Comparison of ENCODE assay signal across 8 cellular contexts in genomic region chr1:111399792-111400610, GRCh38. TPM values are rescaled to one million over a fixed set of nuclear protein-coding genes. Genes with fewer than 3 reads are reported as not detected.
A peak's percentile ranks its signal among the peaks of the same experiment; 100 is the strongest.
DNase-seq lines count a peak whose midpoint lies in the region; ATAC-seq and TF ChIP-seq lines count a peak whose summit lies in the region.

No MANE protein-coding gene starts in this region.

- H2AFZ ChIP-seq in MM.1S (ENCODE audit: low read length), result 0 out of 2 replicates have a peak overlapping the region, but pooled peaks have one; percentile 5

- H3K4me3 ChIP-seq in MM.1S (ENCODE audit: low read length), result no peak overlapping the region
- H3K4me3 ChIP-seq in colonic mucosa, result no peak overlapping the region
- no peak overlapping the region for H3K4me3 ChIP-seq in upper lobe of right lung

- intact Hi-C loops in colonic mucosa (cut with DNase I) (loop anchor here (5.0 to 10.0 kb wide), 2 partner anchors 178 to 375 kb away; no protein-coding TSS in a partner anchor), upper lobe of right lung (cut with DNase I) (no loop called here)

- no peak for ATAC-seq in activated naive CD8-positive, alpha-beta T cell treated with anti-CD3 and anti-CD28 coated beads, Interleukin-2, amount 10 ng/mL, durations not matched to agents 7 days and 5 days (ENCODE audit: low read depth)
- ATAC-seq in upper lobe of right lung (peak; percentile 72), GM19328 (IDR thresholded peaks at IDR 0.05; ENCODE audit: unreplicated experiment) (no peak)

- peak overlapping the region; percentile 44 for H3K27ac Mint-ChIP-seq in activated naive CD8-positive, alpha-beta T cell treated with anti-CD3 and anti-CD28 coated beads, Interleukin-2, amount 10 ng/mL, durations not matched to agents 7 days and 5 days
- no peak overlapping the region for H3K27ac Mint-ChIP-seq in activated naive CD8-positive, alpha-beta T cell treated with anti-CD3 and anti-CD28 coated beads for 36 hours

- POLR2A ChIA-PET in activated naive CD8-positive, alpha-beta T cell treated with anti-CD3 and anti-CD28 coated beads, Interleukin-2, amount 10 ng/mL, durations not matched to agents 7 days and 5 days (lab: Charles Lee), result interaction anchor here (1.0 to 1.2 kb wide), 3 partner anchors 177 to 200 kb away, joined by 3 to 4 read pairs (median 3); partner anchors contain the start of gene DENND2D

- H3K27ac ChIP-seq in MM.1S (ENCODE audit: low read length) (no peak overlapping the region), colonic mucosa (no peak overlapping the region), upper lobe of right lung (no peak overlapping the region)

- H3K4me1 ChIP-seq in MM.1S (ENCODE audit: low read length) (peaks cover under 1% of the 10 kb centered on the region; the same call in 1 of the 2 replicates), colonic mucosa (no peaks in the 10 kb centered on the region), upper lobe of right lung (no peaks in the 10 kb centered on the region)

- no peaks in the 10 kb centered on the region for H4K20me1 ChIP-seq in MM.1S (ENCODE audit: insufficient read depth, low read length)

- H3K27me3 ChIP-seq in MM.1S (replicated peaks; ENCODE audit: insufficient read depth, low read length) (no peaks in the 10 kb centered on the region), colonic mucosa (no peaks in the 10 kb centered on the region), upper lobe of right lung (no peaks in the 10 kb centered on the region)

- peaks cover 18% of the 10 kb centered on the region for H3K27me3 Mint-ChIP-seq in activated naive CD8-positive, alpha-beta T cell treated with anti-CD3 and anti-CD28 coated beads, Interleukin-2, amount 10 ng/mL, durations not matched to agents 7 days and 5 days
- H3K27me3 Mint-ChIP-seq in activated naive CD8-positive, alpha-beta T cell treated with anti-CD3 and anti-CD28 coated beads for 36 hours, result no peaks in the 10 kb centered on the region

- TF ChIP-seq CTCF in MM.1S (IDR thresholded peaks at IDR 0.05; ENCODE audit: low read length) (peak; percentile 46), colonic mucosa (IDR thresholded peaks at IDR 0.05) (peak; percentile 69), upper lobe of right lung (IDR thresholded peaks at IDR 0.05) (peak; percentile 79)

- peaks cover 1% of the 10 kb centered on the region for H3K9me3 Mint-ChIP-seq in activated naive CD8-positive, alpha-beta T cell treated with anti-CD3 and anti-CD28 coated beads, Interleukin-2, amount 10 ng/mL, durations not matched to agents 7 days and 5 days
- H3K9me3 Mint-ChIP-seq in activated naive CD8-positive, alpha-beta T cell treated with anti-CD3 and anti-CD28 coated beads for 36 hours, result peaks cover 7% of the 10 kb centered on the region

- no peak for DNase-seq in activated naive CD8-positive, alpha-beta T cell treated with anti-CD3 and anti-CD28 coated beads, Interleukin-2, amount 10 ng/mL, durations not matched to agents 7 days and 5 days
- DNase-seq in activated naive CD8-positive, alpha-beta T cell treated with anti-CD3 and anti-CD28 coated beads for 36 hours, result no peak
- DNase-seq in MM.1S, result peak; percentile 27
- peak; percentile 13 for DNase-seq in T follicular helper cell (ENCODE audit: low read depth)
- peak; percentile 62 for DNase-seq in colonic mucosa
- peak; percentile 51 for DNase-seq in midbrain (lab: John Stamatoyannopoulos, UW)
- no peak for DNase-seq in upper lobe of right lung

- H3K9me3 ChIP-seq in MM.1S (replicated peaks; ENCODE audit: insufficient read depth, low read length) (no peaks in the 10 kb centered on the region), colonic mucosa (no peaks in the 10 kb centered on the region), upper lobe of right lung (no peaks in the 10 kb centered on the region)

- no peaks in the 10 kb centered on the region for H3F3A ChIP-seq in MM.1S (ENCODE audit: insufficient read depth, low read length)

- no peak overlapping the region for H3K4me2 ChIP-seq in MM.1S (ENCODE audit: low read depth, low read length)

- H3K4me3 Mint-ChIP-seq in activated naive CD8-positive, alpha-beta T cell treated with anti-CD3 and anti-CD28 coated beads, Interleukin-2, amount 10 ng/mL, durations not matched to agents 7 days and 5 days, result no peak overlapping the region
- no peak overlapping the region for H3K4me3 Mint-ChIP-seq in activated naive CD8-positive, alpha-beta T cell treated with anti-CD3 and anti-CD28 coated beads for 36 hours

- H3K79me2 ChIP-seq in MM.1S (ENCODE audit: low read length), result no peaks in the 10 kb centered on the region

- H3K9ac ChIP-seq in MM.1S (ENCODE audit: low read length) (no peak overlapping the region), colonic mucosa (ENCODE audit: low read depth in 2 of 2, low read length in 2 of 2) (no peak overlapping the region)

- no peaks in the 10 kb centered on the region for H3K9me2 ChIP-seq in MM.1S (replicated peaks; ENCODE audit: insufficient read depth, low read length)

- peaks cover 6% of the 10 kb centered on the region for H3K4me1 Mint-ChIP-seq in activated naive CD8-positive, alpha-beta T cell treated with anti-CD3 and anti-CD28 coated beads, Interleukin-2, amount 10 ng/mL, durations not matched to agents 7 days and 5 days
- peaks cover 9% of the 10 kb centered on the region for H3K4me1 Mint-ChIP-seq in activated naive CD8-positive, alpha-beta T cell treated with anti-CD3 and anti-CD28 coated beads for 36 hours

- H3K36me3 Mint-ChIP-seq in activated naive CD8-positive, alpha-beta T cell treated with anti-CD3 and anti-CD28 coated beads, Interleukin-2, amount 10 ng/mL, durations not matched to agents 7 days and 5 days, result peaks cover 4% of the 10 kb centered on the region
- H3K36me3 Mint-ChIP-seq in activated naive CD8-positive, alpha-beta T cell treated with anti-CD3 and anti-CD28 coated beads for 36 hours, result peaks cover 1% of the 10 kb centered on the region

- H3K36me3 ChIP-seq in MM.1S (replicated peaks; ENCODE audit: insufficient read depth, low read length), result no peaks in the 10 kb centered on the region
- no peaks in the 10 kb centered on the region for H3K36me3 ChIP-seq in colonic mucosa
- H3K36me3 ChIP-seq in upper lobe of right lung, result no peaks in the 10 kb centered on the region

RNA-seq across cellular contexts. Expression of gene OVGP1, which starts 27.5 kb away (rescaled TPM):
- 1 to 10 TPM; 2.3 to 3.4 TPM for total RNA-seq in activated naive CD8-positive, alpha-beta T cell treated with anti-CD3 and anti-CD28 coated beads, Interleukin-2, amount 10 ng/mL, durations not matched to agents 7 days and 5 days
- under 1 TPM; 0.56 to 0.74 TPM for total RNA-seq in activated naive CD8-positive, alpha-beta T cell treated with anti-CD3 and anti-CD28 coated beads for 36 hours
- total RNA-seq in colonic mucosa (1 to 10 TPM; 1.7 to 2.2 TPM), upper lobe of right lung (1.4 TPM)

RNA-seq across cellular contexts. Expression of gene WDR77, which starts 49.1 kb away (rescaled TPM):
- total RNA-seq in activated naive CD8-positive, alpha-beta T cell treated with anti-CD3 and anti-CD28 coated beads, Interleukin-2, amount 10 ng/mL, durations not matched to agents 7 days and 5 days, result 10 to 100 TPM; 35.7 to 35.9 TPM
- total RNA-seq in activated naive CD8-positive, alpha-beta T cell treated with anti-CD3 and anti-CD28 coated beads for 36 hours, result 10 to 100 TPM; 77.4 to 79.7 TPM
- total RNA-seq in colonic mucosa, result 10 to 100 TPM; 19.9 to 42.0 TPM
- 20.1 TPM for total RNA-seq in upper lobe of right lung

RNA-seq across cellular contexts. Expression of gene ATP5PB, which starts 49.3 kb away (rescaled TPM):
- 100 to 1,000 TPM; 259 to 260 TPM for total RNA-seq in activated naive CD8-positive, alpha-beta T cell treated with anti-CD3 and anti-CD28 coated beads, Interleukin-2, amount 10 ng/mL, durations not matched to agents 7 days and 5 days
- total RNA-seq in activated naive CD8-positive, alpha-beta T cell treated with anti-CD3 and anti-CD28 coated beads for 36 hours, result 100 to 1,000 TPM; 407 to 419 TPM
- total RNA-seq in colonic mucosa (100 to 1,000 TPM; 488 to 502 TPM), upper lobe of right lung (132 TPM)

Comparison
In these comparisons a context has a peak if more than half of its experiments do, and no peak if none do; other contexts are left out.
1. DNase-seq: peak in MM.1S (single experiment), T follicular helper cell (single experiment), colonic mucosa (single experiment) and midbrain (single experiment); none in activated naive CD8-positive, alpha-beta T cell treated with anti-CD3 and anti-CD28 coated beads, Interleukin-2, amount 10 ng/mL, durations not matched to agents 7 days and 5 days (single experiment), activated naive CD8-positive, alpha-beta T cell treated with anti-CD3 and anti-CD28 coated beads for 36 hours (single experiment) and upper lobe of right lung (single experiment).
2. Peak in every context shown above with its lines, with median percentiles within 50 percentile points of each other: CTCF ChIP-seq.